12 cellular contexts compared by ENCODE assay signal in genomic region chr2:105865222-105865913, GRCh38.
DNase-seq lines count a peak whose midpoint lies in the region; ATAC-seq and TF ChIP-seq lines count a peak whose summit lies in the region.
"Had no signal": no experiment of that assay in that cellular context is flagged by ENCODE, and none has a peak within 500 bp of the region (broad histone marks: within the 10 kb centered on the region; RNA-seq: fewer than 3 reads in every experiment).

No MANE protein-coding gene starts in this region.

- H3K9me3 ChIP-seq in T-helper 17 cell (ENCODE audit: control insufficient read depth, low read length, poor library complexity, severe bottlenecking) (no peaks in the 10 kb centered on the region), skeletal muscle tissue (ENCODE audit: control insufficient read depth in 3 of 3, low read length in 3 of 3) (no peaks in the 10 kb centered on the region)
- H3K9me3 ChIP-seq: prostate gland had no signal

- H3K27ac ChIP-seq in skeletal muscle tissue (ENCODE audit: low read depth, low read length): no peak overlapping the region
- H3K27ac ChIP-seq: prostate gland had no signal

- no peak overlapping the region for H3K4me3 Mint-ChIP-seq in activated CD4-positive, alpha-beta T cell treated with anti-CD3 and anti-CD28 coated beads, Interleukin-2, amount 10 ng/mL, durations not matched to agents 7 days and 5 days
- H3K4me3 Mint-ChIP-seq in T-helper 17 cell (peak overlapping the region; percentile 58), endothelial cell (ENCODE audit: unreplicated experiment) (no peak overlapping the region)

- POLR2A ChIA-PET in activated CD4-positive, alpha-beta T cell treated with anti-CD3 and anti-CD28 coated beads, Interleukin-2, amount 10 ng/mL, durations not matched to agents 7 days and 5 days (lab: Charles Lee): no interaction called here

- no peaks in the 10 kb centered on the region for H3K9me3 Mint-ChIP-seq in activated CD4-positive, alpha-beta T cell treated with anti-CD3 and anti-CD28 coated beads, Interleukin-2, amount 10 ng/mL, durations not matched to agents 7 days and 5 days
- H3K9me3 Mint-ChIP-seq in endothelial cell (ENCODE audit: unreplicated experiment): no peaks in the 10 kb centered on the region

- CTCF ChIA-PET in activated CD4-positive, alpha-beta T cell treated with anti-CD3 and anti-CD28 coated beads, Interleukin-2, amount 10 ng/mL, durations not matched to agents 7 days and 5 days (lab: Charles Lee): interaction anchor here (1.0 to 1.2 kb wide), 2 partner anchors 111 to 240 kb away, joined by 3 read pairs; no protein-coding TSS in a partner anchor

- DNase-seq in activated CD4-positive, alpha-beta T cell treated with anti-CD3 and anti-CD28 coated beads, Interleukin-2, amount 10 ng/mL, durations not matched to agents 7 days and 5 days: no peak
- no peak for DNase-seq in activated CD4-positive, alpha-beta T cell treated with anti-CD3 and anti-CD28 coated beads, Interleukin-2, amount 50 U/mL, for 4 hours
- no peak for DNase-seq in T-helper 17 cell
- DNase-seq in endothelial cell (ENCODE audit: low spot score): no peak
- DNase-seq in NCI-H146 treated with DMSO at 0.1 percent for 48 hours (lab: John Stamatoyannopoulos, UW; ENCODE audit: unreplicated experiment): no peak
- DNase-seq in dedifferentiated amniotic fluid mesenchymal stem cell (ENCODE audit: extremely low spot score): no peak
- DNase-seq in NOMO-1 treated with DMSO at 0.1 percent for 48 hours (lab: John Stamatoyannopoulos, UW; ENCODE audit: unreplicated experiment): no peak
- DNase-seq: activated CD8-positive, alpha-beta memory T cell treated with anti-CD3 and anti-CD28 coated beads, Interleukin-2, amount 50 U/mL, for 48 hours; NCI-H146; T-helper 2 cell had no signal

- H3K36me3 Mint-ChIP-seq in activated CD4-positive, alpha-beta T cell treated with anti-CD3 and anti-CD28 coated beads, Interleukin-2, amount 10 ng/mL, durations not matched to agents 7 days and 5 days (ENCODE audit: low read depth): peaks cover 33% of the 10 kb centered on the region
- H3K36me3 Mint-ChIP-seq in T-helper 17 cell (ENCODE audit: low read depth) (peaks cover 3% of the 10 kb centered on the region), endothelial cell (ENCODE audit: low read depth, unreplicated experiment) (peaks cover 12% of the 10 kb centered on the region)

- H3K27me3 Mint-ChIP-seq in activated CD4-positive, alpha-beta T cell treated with anti-CD3 and anti-CD28 coated beads, Interleukin-2, amount 10 ng/mL, durations not matched to agents 7 days and 5 days: no peaks in the 10 kb centered on the region
- H3K27me3 Mint-ChIP-seq in T-helper 17 cell (no peaks in the 10 kb centered on the region), endothelial cell (ENCODE audit: unreplicated experiment) (peaks cover 6% of the 10 kb centered on the region)

- peak overlapping the region in 1 of 3 donors; percentile 16 for H3K9ac ChIP-seq in skeletal muscle tissue (ENCODE audit: low read depth in 1 of 3, low read length in 3 of 3)

- peaks cover 0 to 2% (median 0%) of the 10 kb centered on the region in 3 donors for H3K36me3 ChIP-seq in skeletal muscle tissue (ENCODE audit: control insufficient read depth in 3 of 3, insufficient read depth in 3 of 3, low read length in 3 of 3)
- H3K36me3 ChIP-seq: prostate gland had no signal

- no peaks in the 10 kb centered on the region for H3K27me3 ChIP-seq in skeletal muscle tissue (ENCODE audit: control insufficient read depth in 3 of 3, insufficient read depth in 3 of 3, low read length in 3 of 3)

- peaks cover 67% of the 10 kb centered on the region for H3K4me1 Mint-ChIP-seq in activated CD4-positive, alpha-beta T cell treated with anti-CD3 and anti-CD28 coated beads, Interleukin-2, amount 10 ng/mL, durations not matched to agents 7 days and 5 days
- H3K4me1 Mint-ChIP-seq in T-helper 17 cell: peaks cover 56% of the 10 kb centered on the region
- H3K4me1 Mint-ChIP-seq in endothelial cell (ENCODE audit: unreplicated experiment): peaks cover 9% of the 10 kb centered on the region

- ATAC-seq in T-helper 17 cell: no peak

- H3K27ac Mint-ChIP-seq in activated CD4-positive, alpha-beta T cell treated with anti-CD3 and anti-CD28 coated beads, Interleukin-2, amount 10 ng/mL, durations not matched to agents 7 days and 5 days: peak overlapping the region; percentile 7
- H3K27ac Mint-ChIP-seq in T-helper 17 cell (peak overlapping the region; percentile 98), endothelial cell (ENCODE audit: unreplicated experiment) (peak overlapping the region; percentile 48)

- no peak for TF ChIP-seq CTCF in endothelial cell (IDR thresholded peaks at IDR 0.05; ENCODE audit: unreplicated experiment)

- H3K4me3 ChIP-seq in skeletal muscle tissue (ENCODE audit: low read length in 3 of 3): peak overlapping the region in 2 of 3 donors; percentile 13 to 19
- H3K4me3 ChIP-seq: prostate gland had no signal

- H3K4me1 ChIP-seq in skeletal muscle tissue (ENCODE audit: control insufficient read depth in 3 of 3, insufficient read depth in 3 of 3, low read length in 3 of 3): peaks cover 40 to 59% (median 51%) of the 10 kb centered on the region in 3 donors
- H3K4me1 ChIP-seq: prostate gland had no signal

Comparison
In these comparisons a context has a peak if more than half of its experiments do, and no peak if none do; other contexts are left out.
1. H3K27ac Mint-ChIP-seq: peak in every context shown above with its lines; median percentile 98 in T-helper 17 cell; 48 in endothelial cell; 7 in activated CD4-positive, alpha-beta T cell treated with anti-CD3 and anti-CD28 coated beads, Interleukin-2, amount 10 ng/mL, durations not matched to agents 7 days and 5 days.